ENCODE assay signal across 22 cellular contexts in the genomic region with DNA sequence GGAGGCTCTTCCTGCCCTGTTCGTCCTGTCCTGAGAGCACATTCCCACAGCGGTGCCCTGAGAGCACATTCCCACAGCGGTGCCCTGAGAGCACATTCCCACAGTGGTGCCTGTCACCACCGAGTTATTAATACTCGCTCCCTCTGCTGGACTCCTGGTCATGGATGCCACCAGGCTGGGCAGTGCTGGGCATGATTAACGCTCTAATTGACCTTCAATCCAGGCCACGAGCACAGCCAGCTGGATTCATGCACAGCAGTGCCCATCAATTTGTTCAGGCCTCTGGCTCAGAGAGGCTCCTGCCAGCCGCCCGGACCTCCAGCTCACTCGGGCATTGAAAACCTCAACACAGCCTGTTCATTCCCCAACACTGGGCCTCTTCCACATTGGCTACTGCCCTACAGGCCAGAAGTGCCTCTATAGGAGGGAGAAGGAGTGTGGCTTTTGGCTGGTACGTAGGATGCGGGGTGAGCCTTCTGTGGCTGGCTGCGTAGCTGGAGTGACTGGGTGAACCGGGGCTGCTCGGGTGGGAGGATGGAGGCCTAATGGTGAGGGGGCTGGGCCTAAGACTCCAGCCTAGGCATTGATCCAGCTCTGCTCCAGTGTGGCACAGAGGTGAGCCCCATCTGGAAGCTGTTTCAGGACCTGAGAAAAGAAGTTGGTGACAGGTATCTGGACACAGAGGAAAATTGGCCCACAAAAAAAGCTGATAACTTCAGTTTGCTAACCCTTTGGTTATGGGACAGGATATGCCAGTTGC. TPM values are rescaled to one million over a fixed set of nuclear protein-coding genes. Genes with fewer than 3 reads are reported as not detected.
DNase-seq lines count a peak whose midpoint lies in the region; ATAC-seq, FAIRE-seq and TF ChIP-seq lines count a peak whose summit lies in the region.
"Had no signal": no experiment of that assay in that cellular context is flagged by ENCODE, and none has a peak within 500 bp of the region (broad histone marks: within the 10 kb centered on the region; RNA-seq: fewer than 3 reads in every experiment).

No MANE protein-coding gene starts in this region.

- WGBS in psoas muscle, 3 donors = 26 to 50% (median 31%) methylated on average over 15 of the region's 15 CpGs
- WGBS in testis, 2 donors = 79 to 81% methylated on average over 9 to 15 of the region's 15 CpGs

- H3K9me3 ChIP-seq in kidney (ENCODE audit: control insufficient read depth in 1 of 2, low read length in 2 of 2) (no peaks in the 10 kb centered on the region), psoas muscle (no peaks in the 10 kb centered on the region), testis (no peaks in the 10 kb centered on the region)
- H3K9me3 ChIP-seq: A549 had no signal

- intact Hi-C loops in Right ventricle myocardium inferior (cut with DNase I) (no loop called here), kidney (cut with DNase I) (no loop called here), psoas muscle (cut with DNase I) (no loop called here), testis (cut with DNase I; ENCODE audit: low total_unique reads) (no loop called here)

- H3K9ac ChIP-seq in kidney (ENCODE audit: low read length in 2 of 2) = no peak overlapping the region
- H3K9ac ChIP-seq: GM23248 had no signal

- H3K36me3 ChIP-seq in kidney (ENCODE audit: control insufficient read depth in 1 of 2, insufficient read depth in 2 of 2, low read length in 2 of 2) (no peaks in the 10 kb centered on the region), psoas muscle (ENCODE audit: insufficient read depth in 1 of 2, low read depth in 1 of 2) (peaks cover 0 to 88% of the 10 kb centered on the region in 2 donors), testis (ENCODE audit: low read depth, missing control alignments) (no peaks in the 10 kb centered on the region)

- ATAC-seq in Right ventricle myocardium inferior = peak; percentile 82
- peak; percentile 39 to 55 (median 50) for ATAC-seq in psoas muscle
- ATAC-seq in GM19463 (IDR thresholded peaks at IDR 0.05; ENCODE audit: unreplicated experiment) = no peak
- ATAC-seq: A549, HCT116 had no signal

- no peak overlapping the region for H3K27ac ChIP-seq in kidney (ENCODE audit: low read depth in 2 of 2, low read length in 2 of 2)
- H3K27ac ChIP-seq in psoas muscle = peak overlapping the region; percentile 100
- no peak overlapping the region for H3K27ac ChIP-seq in testis
- H3K27ac ChIP-seq: A549, GM23248 had no signal

- no peak for FAIRE-seq in kidney (lab: Jason Lieb, UNC)
- FAIRE-seq: A549, GM18507 had no signal

- H3K4me1 ChIP-seq in kidney (ENCODE audit: control insufficient read depth in 1 of 2, insufficient read depth in 1 of 2, low read depth in 1 of 2, low read length in 2 of 2) (peaks cover 0 to 3% of the 10 kb centered on the region in 2 donors), psoas muscle (peaks cover 84% of the 10 kb centered on the region), testis (peaks cover under 1% of the 10 kb centered on the region)
- H3K4me1 ChIP-seq: A549 had no signal

- peak; percentile 55 for DNase-seq in G401 (ENCODE audit: low spot score)
- DNase-seq in Right ventricle myocardium inferior (ENCODE audit: missing footprints) = peak; percentile 74
- DNase-seq in kidney = no peak
- peak in 1 of 2 donors; percentile 86 for DNase-seq in psoas muscle
- DNase-seq in testis = no peak
- DNase-seq in stimulated activated CD4-positive, alpha-beta T cell treated with anti-CD3 and anti-CD28 coated beads, Interleukin-15, amount 100 ng/mL, for 24 hours = no peak
- no peak for DNase-seq in DMS153 (lab: John Stamatoyannopoulos, UW)
- DNase-seq: COR-L47, DMS53, GM23248, NCI-H1436 treated with DMSO at 0.1 percent for 48 hours, NCI-H2081, NCI-H2227 treated with DMSO at 0.1 percent for 48 hours, NCI-H524 treated with DMSO at 0.1 percent for 48 hours had no signal

- H3K27me3 ChIP-seq in psoas muscle (ENCODE audit: insufficient read depth in 3 of 3, low read length in 2 of 3) = no peaks in the 10 kb centered on the region
- no peaks in the 10 kb centered on the region for H3K27me3 ChIP-seq in testis

- no peak for TF ChIP-seq POLR2A in testis (IDR thresholded peaks at IDR 0.05)

- TF ChIP-seq CTCF in kidney (IDR thresholded peaks at IDR 0.05; ENCODE audit: borderline replicate concordance, extremely low read depth, insufficient read depth) (peak; percentile 8), psoas muscle (IDR thresholded peaks at IDR 0.05) (no peak), testis (IDR thresholded peaks at IDR 0.05) (no peak)

- H3K4me3 ChIP-seq in kidney (ENCODE audit: low read length in 2 of 2) = no peak overlapping the region
- peak overlapping the region; percentile 72 for H3K4me3 ChIP-seq in psoas muscle
- no peak overlapping the region for H3K4me3 ChIP-seq in testis
- H3K4me3 ChIP-seq: A549, GM23248 had no signal

- in situ Hi-C loops in G401 (cut with HindIII; ENCODE audit: low sequenced_read_pairs) = no loop called here

RNA-seq across cellular contexts. Expression of gene IP6K3, which starts 9.3 kb away (rescaled TPM):
- total RNA-seq in G401 (2014; rRNA removed; shearing (Covaris generic)) = 42.6 and 51.1 TPM in 2 replicates
- total RNA-seq in Right ventricle myocardium inferior (47.6 TPM), kidney (0.47 TPM), psoas muscle (100 to 1,000 TPM; 113 to 363 (median 306) TPM), testis (under 1 TPM in 1 of 2 donors, not detected in 1; 0.16 TPM)
- polyA plus RNA-seq in kidney (ENCODE audit: insufficient read depth, low read depth, low replicate concordance) (4.0 TPM), psoas muscle (100 to 1,000 TPM in 2 of 3 donors, 10 to 100 TPM in 1; 95.7 to 220 (median 175) TPM), testis (ENCODE audit: insufficient read depth, low read depth, low replicate concordance) (0.15 TPM)
- total RNA-seq: GM23248, HT-29, OCI-LY7 had no signal
- polyA plus RNA-seq: CD14-positive monocyte, GM23248, IgD-negative memory B cell had no signal

RNA-seq across cellular contexts. Expression of gene UQCC2, which starts 25.9 kb away (rescaled TPM):
- total RNA-seq in G401 (2014; rRNA removed; shearing (Covaris generic)) = 24.9 and 51.4 TPM in 2 replicates
- 215 TPM for total RNA-seq in Right ventricle myocardium inferior
- 39.6 TPM for total RNA-seq in kidney
- 189 TPM for polyA plus RNA-seq in kidney (ENCODE audit: insufficient read depth, low read depth, low replicate concordance)
- 100 to 1,000 TPM; 118 to 184 (median 145) TPM for total RNA-seq in psoas muscle
- polyA plus RNA-seq in psoas muscle = 100 to 1,000 TPM; 129 to 158 (median 141) TPM
- total RNA-seq in testis = 10 to 100 TPM; 18.1 to 36.2 TPM
- 119 TPM for polyA plus RNA-seq in testis (ENCODE audit: insufficient read depth, low read depth, low replicate concordance)

RNA-seq across cellular contexts. Expression of gene LEMD2, which starts 51.5 kb away (rescaled TPM):
- 65.1 and 66.7 TPM in 2 replicates for total RNA-seq in G401 (2014; rRNA removed; shearing (Covaris generic))
- 23.2 TPM for total RNA-seq in Right ventricle myocardium inferior
- total RNA-seq in kidney = 57.1 TPM
- polyA plus RNA-seq in kidney (ENCODE audit: insufficient read depth, low read depth, low replicate concordance) = 36.4 TPM
- total RNA-seq in psoas muscle = 10 to 100 TPM; 21.3 to 38.8 (median 24.5) TPM
- 10 to 100 TPM; 37.3 to 63.3 (median 45.0) TPM for polyA plus RNA-seq in psoas muscle
- total RNA-seq in testis = 10 to 100 TPM; 71.2 to 77.0 TPM
- 89.5 TPM for polyA plus RNA-seq in testis (ENCODE audit: insufficient read depth, low read depth, low replicate concordance)

Comparison
In these comparisons a context has a peak if more than half of its experiments do, and no peak if none do; other contexts are left out.
1. DNase-seq: peak in G401 (single experiment) and Right ventricle myocardium inferior (single experiment); none in kidney (single experiment), testis (single experiment), stimulated activated CD4-positive, alpha-beta T cell treated with anti-CD3 and anti-CD28 coated beads, Interleukin-15, amount 100 ng/mL, for 24 hours (single experiment) and DMS153 (single experiment).
2. RNA of gene IP6K3, which starts 9.3 kb away (total RNA-seq): 113 to 363 TPM in psoas muscle, 42.6 to 51.1 TPM in G401 and 47.6 TPM in Right ventricle myocardium inferior (single experiment); 0.47 TPM in kidney (single experiment) and 0.16 TPM in testis; every median in the first group is over 10 times any median in the second.